ENCODE assay signal across 8 cellular contexts in the genomic region with DNA sequence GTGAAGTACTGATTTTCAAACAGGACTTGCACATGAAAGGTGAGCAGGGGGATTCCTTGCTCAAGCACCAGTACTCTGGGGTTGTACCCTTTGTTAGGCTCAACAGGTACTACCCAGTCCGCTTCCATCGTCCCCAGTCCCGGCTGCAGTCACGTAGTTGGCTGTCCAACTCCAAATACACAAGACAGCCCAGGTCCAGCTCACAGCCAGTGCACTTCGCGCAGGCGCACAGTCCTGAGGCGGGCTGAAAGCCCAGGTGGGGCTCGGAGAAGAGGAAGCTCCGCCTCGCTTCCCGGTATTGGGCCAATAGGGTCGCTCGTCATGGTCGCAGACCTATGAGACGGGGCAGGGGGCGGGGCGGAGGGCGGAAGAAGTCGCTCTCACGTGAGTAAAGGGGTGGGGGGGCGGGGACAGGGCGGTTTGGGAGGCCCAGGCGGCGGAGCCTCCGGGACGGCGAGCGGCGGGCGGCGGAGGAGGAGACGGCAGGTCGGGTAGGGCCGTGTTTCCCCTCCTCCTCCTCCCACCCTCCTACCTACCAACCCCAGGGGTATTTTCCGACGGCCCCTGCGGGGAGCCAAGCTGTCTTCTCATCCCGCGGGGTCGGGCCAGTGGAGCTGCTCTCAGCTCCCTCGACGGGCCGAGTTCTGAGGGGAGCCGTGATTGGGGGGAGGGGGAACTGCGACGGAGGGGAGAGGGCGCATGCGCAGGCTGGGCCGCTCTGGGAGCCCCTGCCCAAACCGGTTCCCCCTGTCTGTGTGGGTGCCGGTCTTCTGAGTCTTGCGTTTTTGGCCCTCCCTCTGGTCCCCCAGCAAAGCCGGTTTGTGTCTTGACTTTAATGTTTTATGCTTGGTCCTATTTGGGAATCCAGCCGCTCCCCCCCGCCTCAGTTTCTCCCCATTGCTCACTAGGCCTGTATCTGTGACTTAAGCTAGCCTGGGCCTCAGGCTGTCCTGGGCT. TPM values are rescaled to one million over a fixed set of nuclear protein-coding genes. Genes with fewer than 3 reads are reported as not detected.
A peak's percentile ranks its signal among the peaks of the same experiment; 100 is the strongest.
DNase-seq lines count a peak whose midpoint lies in the region; ATAC-seq and TF ChIP-seq lines count a peak whose summit lies in the region.

A gene (plus strand): TSS at position 418 of the 957 bp plus-strand sequence. CDS start 16,040 bp downstream, outside the sequence.

- H3K27ac ChIP-seq in SK-N-SH (ENCODE audit: low read depth in 2 of 2, low read length in 1 of 2) (peak within 1 kb of the TSS; percentile 76 to 82), temporal lobe (ENCODE audit: low read depth, low read length) (peak within 1 kb of the TSS; percentile 69)

- ATAC-seq in HG02571 (IDR thresholded peaks at IDR 0.05; ENCODE audit: unreplicated experiment), result peak; percentile 97

- no peak for TF ChIP-seq CTCF in SK-N-SH (IDR thresholded peaks at IDR 0.05)

- peak within 1 kb of the TSS; percentile 95 for H3K4me3 Mint-ChIP-seq in activated naive CD4-positive, alpha-beta T cell treated with anti-CD3 and anti-CD28 coated beads, Interleukin-2, amount 50 U/mL, for 24 hours

- no peak for TF ChIP-seq RAD21 in SK-N-SH (IDR thresholded peaks at IDR 0.05; ENCODE audit: low read length)

- peaks cover 38% of the 10 kb centered on the region for H4K20me1 ChIP-seq in SK-N-SH (ENCODE audit: insufficient read depth)

- H3K27me3 ChIP-seq in SK-N-SH (ENCODE audit: insufficient read depth), result no peaks in the 10 kb centered on the region

- peaks cover 0 to 8% of the 10 kb centered on the region in 2 experiments; a peak in 2 of 4 replicates for H3K4me1 ChIP-seq in SK-N-SH (ENCODE audit: control insufficient read depth in 1 of 2, insufficient read depth in 2 of 2, low read depth in 1 of 2, low read length in 1 of 2)

- CTCF ChIA-PET in SK-N-SH (lab: Yijun Ruan, JAX), result interaction anchor here (1.0 to 1.2 kb wide), 3 partner anchors 10 to 445 kb away, joined by 3 to 5 read pairs (median 3); no protein-coding TSS in a partner anchor

- peak within 1 kb of the TSS; percentile 71 to 76 for H3K4me3 ChIP-seq in SK-N-SH (ENCODE audit: low read depth in 2 of 2, low read length in 1 of 2)

- TF ChIP-seq EP300 in SK-N-SH (IDR thresholded peaks at IDR 0.05; ENCODE audit: borderline replicate concordance in 1 of 2, low read depth in 1 of 2, low read length in 1 of 2), result no peak; a peak in 1 of 4 replicates

- peaks cover 15 to 43% of the 10 kb centered on the region in 2 experiments for H3K36me3 ChIP-seq in SK-N-SH (replicated peaks in 1 of 2; ENCODE audit: control insufficient read depth in 1 of 2, insufficient read depth in 2 of 2, low read length in 1 of 2)

- no peaks in the 10 kb centered on the region for H3K9me3 Mint-ChIP-seq in activated naive CD4-positive, alpha-beta T cell treated with anti-CD3 and anti-CD28 coated beads, Interleukin-2, amount 50 U/mL, for 24 hours

- peaks cover 69% of the 10 kb centered on the region for H3K79me2 ChIP-seq in SK-N-SH (ENCODE audit: insufficient read depth)

- H3K4me1 Mint-ChIP-seq in activated naive CD4-positive, alpha-beta T cell treated with anti-CD3 and anti-CD28 coated beads, Interleukin-2, amount 50 U/mL, for 24 hours, result peaks cover 38% of the 10 kb centered on the region

- H3K36me3 Mint-ChIP-seq in activated naive CD4-positive, alpha-beta T cell treated with anti-CD3 and anti-CD28 coated beads, Interleukin-2, amount 50 U/mL, for 24 hours, result peaks cover 5% of the 10 kb centered on the region

- POLR2A ChIA-PET in SK-N-SH (lab: Yijun Ruan, JAX), result interaction anchor here (0.9 to 1.7 kb wide), 3 partner anchors 10 to 36 kb away, joined by 3 to 30 read pairs (median 14); a partner anchor contains a TSS

- DNase-seq in GM04504 (ENCODE audit: low read depth) (peak; percentile 97), NCI-H1048 (lab: John Stamatoyannopoulos, UW) (peak; percentile 95), SK-N-SH (peak; percentile 96), glomerular endothelial cell (ENCODE audit: extremely low read depth, low read depth, low spot score) (peak; percentile 78), occipital lobe (lab: John Stamatoyannopoulos, UW) (peak; percentile 97)

- H2AFZ ChIP-seq in SK-N-SH (ENCODE audit: low read depth), result peak within 1 kb of the TSS; percentile 83

- peaks cover 19% of the 10 kb centered on the region for H3F3A ChIP-seq in SK-N-SH (replicated peaks; ENCODE audit: insufficient read depth)

- H3K9me2 ChIP-seq in SK-N-SH, result no peaks in the 10 kb centered on the region

- H3K27ac Mint-ChIP-seq in activated naive CD4-positive, alpha-beta T cell treated with anti-CD3 and anti-CD28 coated beads, Interleukin-2, amount 50 U/mL, for 24 hours, result peak within 1 kb of the TSS; percentile 90

- no peaks in the 10 kb centered on the region for H3K27me3 Mint-ChIP-seq in activated naive CD4-positive, alpha-beta T cell treated with anti-CD3 and anti-CD28 coated beads, Interleukin-2, amount 50 U/mL, for 24 hours

- WGBS in SK-N-SH (ENCODE audit: low lambda C conversion rate), result 2% methylated on average over 18 of the region's 56 CpGs

- H3K4me2 ChIP-seq in SK-N-SH, result peak within 1 kb of the TSS; percentile 85

- no peaks in the 10 kb centered on the region for H3K9me3 ChIP-seq in SK-N-SH

- peak within 1 kb of the TSS; percentile 90 for H3K9ac ChIP-seq in SK-N-SH

TF ChIP-seq in SK-N-SH, 30 proteins besides CTCF, POLR2A, EP300 and RAD21 (continues in another document):
- TF ChIP-seq, protein P1, sequence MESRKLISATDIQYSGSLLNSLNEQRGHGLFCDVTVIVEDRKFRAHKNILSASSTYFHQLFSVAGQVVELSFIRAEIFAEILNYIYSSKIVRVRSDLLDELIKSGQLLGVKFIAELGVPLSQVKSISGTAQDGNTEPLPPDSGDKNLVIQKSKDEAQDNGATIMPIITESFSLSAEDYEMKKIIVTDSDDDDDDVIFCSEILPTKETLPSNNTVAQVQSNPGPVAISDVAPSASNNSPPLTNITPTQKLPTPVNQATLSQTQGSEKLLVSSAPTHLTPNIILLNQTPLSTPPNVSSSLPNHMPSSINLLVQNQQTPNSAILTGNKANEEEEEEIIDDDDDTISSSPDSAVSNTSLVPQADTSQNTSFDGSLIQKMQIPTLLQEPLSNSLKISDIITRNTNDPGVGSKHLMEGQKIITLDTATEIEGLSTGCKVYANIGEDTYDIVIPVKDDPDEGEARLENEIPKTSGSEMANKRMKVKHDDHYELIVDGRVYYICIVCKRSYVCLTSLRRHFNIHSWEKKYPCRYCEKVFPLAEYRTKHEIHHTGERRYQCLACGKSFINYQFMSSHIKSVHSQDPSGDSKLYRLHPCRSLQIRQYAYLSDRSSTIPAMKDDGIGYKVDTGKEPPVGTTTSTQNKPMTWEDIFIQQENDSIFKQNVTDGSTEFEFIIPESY (IDR thresholded peaks at IDR 0.05; ENCODE audit: borderline replicate concordance, low read depth), result no peak
- TF ChIP-seq JUND (IDR thresholded peaks at IDR 0.05), result no peak
- TF ChIP-seq TCF12 (IDR thresholded peaks at IDR 0.05), result no peak
- TF ChIP-seq RFX5 (IDR thresholded peaks at IDR 0.05; ENCODE audit: low read length), result 0 out of 2 replicates have a peak, but pooled peaks have one; percentile 33
- TF ChIP-seq TEAD4 (IDR thresholded peaks at IDR 0.05; ENCODE audit: borderline replicate concordance, insufficient read depth), result no peak
- TF ChIP-seq, protein P2, sequence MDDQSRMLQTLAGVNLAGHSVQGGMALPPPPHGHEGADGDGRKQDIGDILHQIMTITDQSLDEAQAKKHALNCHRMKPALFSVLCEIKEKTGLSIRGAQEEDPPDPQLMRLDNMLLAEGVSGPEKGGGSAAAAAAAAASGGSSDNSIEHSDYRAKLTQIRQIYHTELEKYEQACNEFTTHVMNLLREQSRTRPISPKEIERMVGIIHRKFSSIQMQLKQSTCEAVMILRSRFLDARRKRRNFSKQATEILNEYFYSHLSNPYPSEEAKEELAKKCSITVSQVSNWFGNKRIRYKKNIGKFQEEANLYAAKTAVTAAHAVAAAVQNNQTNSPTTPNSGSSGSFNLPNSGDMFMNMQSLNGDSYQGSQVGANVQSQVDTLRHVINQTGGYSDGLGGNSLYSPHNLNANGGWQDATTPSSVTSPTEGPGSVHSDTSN (IDR thresholded peaks at IDR 0.05), result no peak
- no peak for TF ChIP-seq FOXM1 (IDR thresholded peaks at IDR 0.05; ENCODE audit: low read depth)
- no peak for TF ChIP-seq MEF2A (IDR thresholded peaks at IDR 0.05; ENCODE audit: borderline replicate concordance, low read depth)
- 0 out of 2 replicates have a peak, but pooled peaks have one; percentile 11 for TF ChIP-seq RCOR1 (IDR thresholded peaks at IDR 0.05; ENCODE audit: low read length)
- TF ChIP-seq, protein P3, sequence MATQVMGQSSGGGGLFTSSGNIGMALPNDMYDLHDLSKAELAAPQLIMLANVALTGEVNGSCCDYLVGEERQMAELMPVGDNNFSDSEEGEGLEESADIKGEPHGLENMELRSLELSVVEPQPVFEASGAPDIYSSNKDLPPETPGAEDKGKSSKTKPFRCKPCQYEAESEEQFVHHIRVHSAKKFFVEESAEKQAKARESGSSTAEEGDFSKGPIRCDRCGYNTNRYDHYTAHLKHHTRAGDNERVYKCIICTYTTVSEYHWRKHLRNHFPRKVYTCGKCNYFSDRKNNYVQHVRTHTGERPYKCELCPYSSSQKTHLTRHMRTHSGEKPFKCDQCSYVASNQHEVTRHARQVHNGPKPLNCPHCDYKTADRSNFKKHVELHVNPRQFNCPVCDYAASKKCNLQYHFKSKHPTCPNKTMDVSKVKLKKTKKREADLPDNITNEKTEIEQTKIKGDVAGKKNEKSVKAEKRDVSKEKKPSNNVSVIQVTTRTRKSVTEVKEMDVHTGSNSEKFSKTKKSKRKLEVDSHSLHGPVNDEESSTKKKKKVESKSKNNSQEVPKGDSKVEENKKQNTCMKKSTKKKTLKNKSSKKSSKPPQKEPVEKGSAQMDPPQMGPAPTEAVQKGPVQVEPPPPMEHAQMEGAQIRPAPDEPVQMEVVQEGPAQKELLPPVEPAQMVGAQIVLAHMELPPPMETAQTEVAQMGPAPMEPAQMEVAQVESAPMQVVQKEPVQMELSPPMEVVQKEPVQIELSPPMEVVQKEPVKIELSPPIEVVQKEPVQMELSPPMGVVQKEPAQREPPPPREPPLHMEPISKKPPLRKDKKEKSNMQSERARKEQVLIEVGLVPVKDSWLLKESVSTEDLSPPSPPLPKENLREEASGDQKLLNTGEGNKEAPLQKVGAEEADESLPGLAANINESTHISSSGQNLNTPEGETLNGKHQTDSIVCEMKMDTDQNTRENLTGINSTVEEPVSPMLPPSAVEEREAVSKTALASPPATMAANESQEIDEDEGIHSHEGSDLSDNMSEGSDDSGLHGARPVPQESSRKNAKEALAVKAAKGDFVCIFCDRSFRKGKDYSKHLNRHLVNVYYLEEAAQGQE (IDR thresholded peaks at IDR 0.05; ENCODE audit: low read depth, low read length), result no peak; the same call in 1 of the 2 replicates
- TF ChIP-seq ELF1 (IDR thresholded peaks at IDR 0.05), result peak; percentile 53; the same call in 1 of the 2 replicates
- no peak for TF ChIP-seq SIN3A (IDR thresholded peaks at IDR 0.05; ENCODE audit: borderline replicate concordance, low read depth, low read length)

RNA-seq across cellular contexts. Expression of the gene that starts here (rescaled TPM):
- 20.2 and 29.2 TPM in 2 replicates for polyA plus RNA-seq in SK-N-SH (2012; rRNA removed)
- polyA plus RNA-seq in SK-N-SH (2012; cell fraction: cytosol; rRNA removed), result 23.7 and 26.5 TPM in 2 replicates
- polyA plus RNA-seq in SK-N-SH (2012; cell fraction: nucleus; rRNA removed), result 23.6 and 39.9 TPM in 2 replicates
- 21.7 and 35.5 TPM in 2 replicates for total RNA-seq in glomerular endothelial cell
- 115 TPM for total RNA-seq in occipital lobe
- total RNA-seq in temporal lobe, result 96.1 TPM

Comparison
In these comparisons a context has a peak if more than half of its experiments do, and no peak if none do; other contexts are left out.
1. Peak in every context shown above with its lines: DNase-seq, ATAC-seq, H3K4me3 ChIP-seq and H3K27ac ChIP-seq.